ENCODE assay signal across 1 cellular context in genomic region chr14:64926398-64926995, GRCh38.
TF ChIP-seq lines count a peak whose summit lies in the region.

No MANE protein-coding gene starts in this region.

TF ChIP-seq in GM12891, 5 proteins besides CTCF, POLR2A, EP300 and RAD21:
- TF ChIP-seq POU2F2 (IDR thresholded peaks at IDR 0.05; ENCODE audit: low read depth, low read length) (no peak), SPI1 (IDR thresholded peaks at IDR 0.05; ENCODE audit: low read depth, low read length) (no peak), PAX5 (IDR thresholded peaks at IDR 0.05; ENCODE audit: insufficient read depth, low read length, severe bottlenecking) (no peak), TAF1 (IDR thresholded peaks at IDR 0.05; ENCODE audit: low read depth, low read length) (no peak), POLR2AphosphoS5 (IDR thresholded peaks at IDR 0.05; ENCODE audit: low read depth, low read length) (no peak)
